In the genomic region with DNA sequence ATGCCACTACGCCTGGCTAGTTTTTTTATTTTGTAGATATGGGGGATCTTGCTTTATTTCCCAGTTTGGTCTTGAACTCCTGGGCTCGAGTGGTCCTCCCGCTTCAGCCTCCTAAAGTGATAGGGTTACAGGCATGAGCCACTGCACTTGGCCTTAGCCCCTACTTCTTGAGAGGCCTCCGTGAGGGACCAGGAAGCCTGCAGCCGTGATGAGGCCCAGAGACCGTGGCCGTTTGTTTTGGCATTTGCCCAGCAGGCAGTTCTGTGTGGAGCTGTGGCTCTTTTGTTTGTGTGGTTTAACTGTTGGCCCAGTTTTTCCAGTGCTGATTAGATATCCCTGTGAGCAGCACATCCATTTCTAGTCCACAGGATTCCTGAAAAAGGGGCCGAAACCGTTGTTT, we compare ENCODE assay signal across 9 cellular contexts. TPM values are rescaled to one million over a fixed set of nuclear protein-coding genes. Genes with fewer than 3 reads are reported as not detected.
DNase-seq lines count a peak whose midpoint lies in the region; ATAC-seq and TF ChIP-seq lines count a peak whose summit lies in the region.
"Had no signal": no experiment of that assay in that cellular context is flagged by ENCODE, and none has a peak within 500 bp of the region (broad histone marks: within the 10 kb centered on the region; RNA-seq: fewer than 3 reads in every experiment).

No MANE protein-coding gene starts in this region.

- H2AFZ ChIP-seq in SK-N-SH (ENCODE audit: low read depth), result no peak overlapping the region

- CTCF ChIA-PET in HEK293 (lab: Yijun Ruan, JAX) (interaction anchor here (1.6 kb wide), 1 partner anchor 10 kb away, joined by 3 read pairs; no protein-coding TSS in a partner anchor), SK-N-SH (lab: Yijun Ruan, JAX) (interaction anchor here (1.3 to 1.4 kb wide), 2 partner anchors 10 to 218 kb away, joined by 3 read pairs; no protein-coding TSS in a partner anchor)

- H3K27ac ChIP-seq in HEK293 (ENCODE audit: extremely low read depth, low read depth, low read length), result peak overlapping the region; percentile 47
- peak overlapping the region; percentile 24 to 36; a peak in 2 of 4 replicates for H3K27ac ChIP-seq in SK-N-SH (ENCODE audit: low read depth in 2 of 2, low read length in 1 of 2)
- peak overlapping the region; percentile 25 for H3K27ac ChIP-seq in skeletal muscle tissue (ENCODE audit: low read depth, low read length)
- H3K27ac ChIP-seq: Peyer's patch had no signal

- no peaks in the 10 kb centered on the region for H3K27me3 ChIP-seq in SK-N-SH (ENCODE audit: insufficient read depth)
- H3K27me3 ChIP-seq in skeletal muscle tissue (ENCODE audit: control insufficient read depth in 3 of 3, insufficient read depth in 3 of 3, low read length in 3 of 3), result no peaks in the 10 kb centered on the region
- H3K27me3 ChIP-seq: Peyer's patch had no signal

- H3K36me3 ChIP-seq in HEK293 (ENCODE audit: control insufficient read depth in 2 of 2, insufficient read depth in 1 of 2, low read length in 2 of 2), result no peaks in the 10 kb centered on the region
- no peaks in the 10 kb centered on the region for H3K36me3 ChIP-seq in SK-N-SH (replicated peaks in 1 of 2; ENCODE audit: control insufficient read depth in 1 of 2, insufficient read depth in 2 of 2, low read length in 1 of 2)
- no peaks in the 10 kb centered on the region for H3K36me3 ChIP-seq in skeletal muscle tissue (ENCODE audit: control insufficient read depth in 3 of 3, insufficient read depth in 3 of 3, low read length in 3 of 3)
- H3K36me3 ChIP-seq: Peyer's patch had no signal

- intact Hi-C loops in cardiac septum (cut with DNase I), result no loop called here

- TF ChIP-seq RAD21 in SK-N-SH (IDR thresholded peaks at IDR 0.05; ENCODE audit: low read length), result no peak

- H3K4me3 ChIP-seq in HEK293 (ENCODE audit: low read depth, low read length), result no peak overlapping the region
- no peak overlapping the region for H3K4me3 ChIP-seq in SK-N-SH (ENCODE audit: low read depth in 2 of 2, low read length in 1 of 2)
- H3K4me3 ChIP-seq in skeletal muscle tissue (ENCODE audit: low read length in 3 of 3), result no peak overlapping the region
- H3K4me3 ChIP-seq: Peyer's patch had no signal

- POLR2A ChIA-PET in HEK293 (lab: Yijun Ruan, JAX), result interaction anchor here (0.9 to 1.0 kb wide), 2 partner anchors 45 to 676 kb away, joined by 3 to 4 read pairs; partner anchors contain the start of gene CDKN1A
- POLR2A ChIA-PET in SK-N-SH (lab: Yijun Ruan, JAX), result no interaction called here

- ATAC-seq in GM19023 (IDR thresholded peaks at IDR 0.05; ENCODE audit: unreplicated experiment), result no peak
- no peak for ATAC-seq in GM21737 (IDR thresholded peaks at IDR 0.05; ENCODE audit: unreplicated experiment)

- 62% methylated on average over 9 of the region's 9 CpGs for WGBS in SK-N-SH (ENCODE audit: low lambda C conversion rate)

- H3K9ac ChIP-seq in SK-N-SH, result no peak overlapping the region
- H3K9ac ChIP-seq in skeletal muscle tissue (ENCODE audit: low read depth in 1 of 3, low read length in 3 of 3), result peak overlapping the region in 1 of 3 donors; percentile 29

- H4K20me1 ChIP-seq in SK-N-SH (ENCODE audit: insufficient read depth), result no peaks in the 10 kb centered on the region

- H3K9me3 ChIP-seq in HEK293 (ENCODE audit: control insufficient read depth, insufficient read depth, low read depth, low read length) (no peaks in the 10 kb centered on the region), SK-N-SH (no peaks in the 10 kb centered on the region), skeletal muscle tissue (ENCODE audit: control insufficient read depth in 3 of 3, low read length in 3 of 3) (no peaks in the 10 kb centered on the region)
- H3K9me3 ChIP-seq: Peyer's patch had no signal

- H3K4me2 ChIP-seq in SK-N-SH, result peak overlapping the region; percentile 27; the same call in 1 of the 2 replicates

- DNase-seq in SK-N-SH (peak; percentile 52), cardiac septum (ENCODE audit: low spot score) (peak; percentile 84), OCI-M1 (lab: John Stamatoyannopoulos, UW) (no peak), NCI-H446 treated with DMSO at 0.1 percent for 48 hours (lab: John Stamatoyannopoulos, UW) (no peak)

- TF ChIP-seq EP300 in SK-N-SH (IDR thresholded peaks at IDR 0.05; ENCODE audit: borderline replicate concordance in 1 of 2, low read depth in 1 of 2, low read length in 1 of 2), result 0 out of 4 replicates have a peak, but pooled peaks of 1 of the 2 experiments have one; percentile 18

- TF ChIP-seq CTCF in HEK293 (tag by site-specific recombination; IDR thresholded peaks at IDR 0.05), result no peak
- no peak for TF ChIP-seq CTCF in SK-N-SH (IDR thresholded peaks at IDR 0.05)

- no peaks in the 10 kb centered on the region for H3K9me2 ChIP-seq in SK-N-SH

- H3K4me1 ChIP-seq in HEK293 (ENCODE audit: control insufficient read depth, insufficient read depth, low read length) (0 out of 2 replicates have a peak, but pooled peaks cover 3% of the 10 kb centered on the region), SK-N-SH (ENCODE audit: control insufficient read depth in 1 of 2, insufficient read depth in 2 of 2, low read depth in 1 of 2, low read length in 1 of 2) (peaks cover 0 to 8% of the 10 kb centered on the region in 2 experiments; a peak in 1 of 4 replicates), skeletal muscle tissue (ENCODE audit: control insufficient read depth in 3 of 3, insufficient read depth in 3 of 3, low read length in 3 of 3) (peaks cover 4 to 8% (median 7%) of the 10 kb centered on the region in 3 donors)

- H3F3A ChIP-seq in SK-N-SH (replicated peaks; ENCODE audit: insufficient read depth), result no peaks in the 10 kb centered on the region

- H3K79me2 ChIP-seq in SK-N-SH (ENCODE audit: insufficient read depth), result no peaks in the 10 kb centered on the region

TF ChIP-seq in HEK293, 187 proteins besides CTCF, POLR2A, EP300 and RAD21 (continues in another document):
- TF ChIP-seq ZBTB48 (tag by site-specific recombination; IDR thresholded peaks at IDR 0.05) (peak; percentile 92), ZNF133 (tag by site-specific recombination; IDR thresholded peaks at IDR 0.05) (no peak), ZNF768 (tag by site-specific recombination; IDR thresholded peaks at IDR 0.05) (0 out of 2 replicates have a peak, but pooled peaks have one; percentile 14), OSR2 (tag by site-specific recombination; IDR thresholded peaks at IDR 0.05) (no peak; the same call in 1 of the 2 replicates)

TF ChIP-seq in SK-N-SH, 30 proteins besides CTCF, POLR2A, EP300 and RAD21:
- TF ChIP-seq TCF12 (IDR thresholded peaks at IDR 0.05), result peak; percentile 54; the same call in 1 of the 2 replicates
- TF ChIP-seq CHD2 (IDR thresholded peaks at IDR 0.05; ENCODE audit: low read length, partially characterized antibody), result no peak
- TF ChIP-seq NFIC (IDR thresholded peaks at IDR 0.05; ENCODE audit: borderline replicate concordance), result peak; percentile 70
- TF ChIP-seq SMC3 (IDR thresholded peaks at IDR 0.05; ENCODE audit: low read depth, low read length), result 0 out of 2 replicates have a peak, but pooled peaks have one; percentile 0

RNA-seq across cellular contexts. Expression of gene SRSF3, which starts 39.8 kb away (rescaled TPM):
- polyA plus RNA-seq in SK-N-SH (2012; rRNA removed), result 330 and 351 TPM in 2 replicates
- polyA plus RNA-seq in SK-N-SH (2012; cell fraction: cytosol; rRNA removed), result 405 and 473 TPM in 2 replicates
- polyA plus RNA-seq in SK-N-SH (2012; cell fraction: nucleus; rRNA removed), result 242 and 281 TPM in 2 replicates
- total RNA-seq in cardiac septum (148 TPM), skeletal muscle tissue (144 TPM)

RNA-seq across cellular contexts. Expression of gene CDKN1A, which starts 44.6 kb away (rescaled TPM):
- 747 and 824 TPM in 2 replicates for polyA plus RNA-seq in SK-N-SH (2012; rRNA removed)
- polyA plus RNA-seq in SK-N-SH (2012; cell fraction: cytosol; rRNA removed), result 479 and 617 TPM in 2 replicates
- polyA plus RNA-seq in SK-N-SH (2012; cell fraction: nucleus; rRNA removed), result 431 and 582 TPM in 2 replicates
- total RNA-seq in cardiac septum, result 113 TPM
- 62.1 TPM for total RNA-seq in skeletal muscle tissue

Comparison
In these comparisons a context has a peak if more than half of its experiments do, and no peak if none do; other contexts are left out.
1. DNase-seq: peak in SK-N-SH (single experiment) and cardiac septum (single experiment); none in OCI-M1 (single experiment) and NCI-H446 treated with DMSO at 0.1 percent for 48 hours (single experiment).
2. Peak in every context shown above with its lines, with median percentiles within 50 percentile points of each other: H3K27ac ChIP-seq.